ENCODE assay signal across 9 cellular contexts in the genomic region with DNA sequence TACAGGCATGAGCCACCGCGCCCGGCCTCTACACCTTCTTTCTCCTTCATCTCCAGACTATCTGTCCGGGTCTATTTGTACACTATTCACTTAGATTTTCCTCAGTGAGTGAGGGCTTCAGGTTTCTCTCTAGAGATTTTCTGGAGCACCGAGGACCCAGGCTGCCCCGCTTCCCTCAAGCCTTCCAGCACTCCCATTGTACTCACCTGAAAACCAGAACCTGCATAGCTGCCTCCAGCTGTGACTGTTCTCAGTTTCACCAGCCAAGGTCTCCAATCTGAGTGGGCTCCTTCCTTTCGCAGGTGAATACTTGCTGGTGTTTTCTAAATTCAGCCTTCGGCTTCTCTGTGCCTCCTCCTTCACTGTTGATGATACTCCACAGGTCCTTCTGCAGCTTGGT. TPM values are rescaled to one million over a fixed set of nuclear protein-coding genes. Genes with fewer than 3 reads are reported as not detected.
"Had no signal": no experiment of that assay in that cellular context is flagged by ENCODE, and none has a peak within 500 bp of the region (broad histone marks: within the 10 kb centered on the region; RNA-seq: fewer than 3 reads in every experiment).

No MANE protein-coding gene starts in this region.

- ATAC-seq: GM12878 had no signal

- H3K4me3 ChIP-seq: GM12878 had no signal

- FAIRE-seq: G401.6, GM12878, GM12891, GM12892, GM18507, GM19239 had no signal

- DNase-seq: GDM1, GF-D8 had no signal

RNA-seq across cellular contexts. Expression of a gene that starts 58.9 kb away (rescaled TPM):
- total RNA-seq: G401, GM12878 had no signal
- polyA plus RNA-seq: GM12878 had no signal
